Comparison of ENCODE assay signal across 28 cellular contexts in genomic region chr2:18213986-18214385, GRCh38.
"Had no signal": no experiment of that assay in that cellular context is flagged by ENCODE, and none has a peak within 500 bp of the region (broad histone marks: within the 10 kb centered on the region; RNA-seq: fewer than 3 reads in every experiment).

No MANE protein-coding gene starts in this region.

- H3K9me3 ChIP-seq: stomach, suprapubic skin, testis, thoracic aorta, thyroid gland, tibial artery, tibial nerve, transverse colon, upper lobe of left lung, upper lobe of right lung, vagina had no signal

- H3K4me1 Mint-ChIP-seq: stimulated activated effector memory CD8-positive, alpha-beta T cell treated with anti-CD3 and anti-CD28 coated beads, Interleukin-12 subunit alpha, Interleukin-12 subunit beta, amount 100 ng/mL, for 72 hours; stimulated activated memory B cell treated with anti-CD40 and anti-IgM and Interleukin-4, amounts not matched to agents 10 μg/mL and 1 μg/mL and 100 μg/mL, for 72 hours; stimulated activated naive B cell treated with anti-CD40 and anti-IgM and Interleukin-4, amounts not matched to agents 10 μg/mL and 1 μg/mL and 100 μg/mL, for 72 hours; stimulated activated naive CD8-positive, alpha-beta T cell treated with anti-CD3 and anti-CD28 coated beads, Interleukin-15, amount 100 ng/mL, for 72 hours had no signal

- H3K4me1 ChIP-seq: stomach, suprapubic skin, testis, thyroid gland, tibial artery, tibial nerve, transverse colon, upper lobe of left lung, upper lobe of right lung, vagina had no signal

- FAIRE-seq: urothelium cell line had no signal

- DNase-seq: stimulated activated CD4-positive, alpha-beta T cell treated with anti-CD3 and anti-CD28 coated beads, Interleukin-2, amount 100 ng/mL, for 48 hours; stimulated activated CD4-positive, alpha-beta T cell treated with anti-CD3 and anti-CD28 coated beads, Interleukin-4, amount 100 ng/mL, for 1 hour; stimulated activated CD4-positive, alpha-beta T cell treated with anti-CD3 and anti-CD28 coated beads, Interleukin-4, amount 100 ng/mL, for 24 hours; stimulated activated CD4-positive, alpha-beta T cell treated with anti-CD3 and anti-CD28 coated beads, Interleukin-4, amount 100 ng/mL, for 4 hours; stimulated activated CD8-positive, alpha-beta memory T cell treated with anti-CD3 and anti-CD28 coated beads, Interleukin-4, amount 100 ng/mL, for 48 hours; stimulated activated naive B cell treated with anti-CD40 and anti-IgM and Interleukin-4, amounts not matched to agents 10 μg/mL and 1 μg/mL and 100 μg/mL, for 72 hours; stimulated activated naive CD4-positive, alpha-beta T cell; stimulated activated naive CD4-positive, alpha-beta T cell treated with Interleukin-2 at 50 U/mL for 16 hours; stimulated activated naive CD8-positive, alpha-beta T cell treated with anti-CD3 and anti-CD28 coated beads, Interleukin-15, amount 100 ng/mL, for 72 hours; stimulated activated naive CD8-positive, alpha-beta T cell treated with anti-CD3 and anti-CD28 coated beads, Interleukin-15, Interleukin-2, amounts not matched to agents 100 U/mL and 50 U/mL, for 24 hours; stomach; substantia nigra; testis; thyroid gland; tibial artery; transverse colon; trophoblast cell; upper lobe of right lung had no signal

- H3K27me3 Mint-ChIP-seq: stimulated activated naive CD8-positive, alpha-beta T cell treated with anti-CD3 and anti-CD28 coated beads, Interleukin-15, amount 100 ng/mL, for 72 hours; stimulated activated naive CD8-positive, alpha-beta T cell treated with anti-CD3 and anti-CD28 coated beads, Interleukin-15, Interleukin-2, amounts not matched to agents 100 ng/mL and 50 ng/mL, for 24 hours had no signal

- H3K4me3 ChIP-seq: stomach, suprapubic skin, testis, thoracic aorta, thyroid gland, tibial artery, tibial nerve, transverse colon, upper lobe of left lung, upper lobe of right lung, vagina had no signal

- H3K27me3 ChIP-seq: stomach, suprapubic skin, testis, thyroid gland, tibial artery, tibial nerve, transverse colon, upper lobe of left lung, upper lobe of right lung, vagina had no signal

- H3K27ac Mint-ChIP-seq: stimulated activated effector memory CD8-positive, alpha-beta T cell treated with anti-CD3 and anti-CD28 coated beads, Interleukin-12 subunit alpha, Interleukin-12 subunit beta, amount 100 ng/mL, for 72 hours; stimulated activated memory B cell treated with anti-CD40 and anti-IgM and Interleukin-4, amounts not matched to agents 10 μg/mL and 1 μg/mL and 100 μg/mL, for 72 hours; stimulated activated naive B cell treated with anti-CD40 and anti-IgM and Interleukin-4, amounts not matched to agents 10 μg/mL and 1 μg/mL and 100 μg/mL, for 72 hours; stimulated activated naive CD8-positive, alpha-beta T cell treated with anti-CD3 and anti-CD28 coated beads, Interleukin-15, amount 100 ng/mL, for 72 hours; stimulated activated naive CD8-positive, alpha-beta T cell treated with anti-CD3 and anti-CD28 coated beads, Interleukin-15, Interleukin-2, amounts not matched to agents 100 ng/mL and 50 ng/mL, for 24 hours; type B pancreatic cell had no signal

- H3K4me3 Mint-ChIP-seq: stimulated activated effector memory CD8-positive, alpha-beta T cell treated with anti-CD3 and anti-CD28 coated beads, Interleukin-12 subunit alpha, Interleukin-12 subunit beta, amount 100 ng/mL, for 72 hours; stimulated activated memory B cell treated with anti-CD40 and anti-IgM and Interleukin-4, amounts not matched to agents 10 μg/mL and 1 μg/mL and 100 μg/mL, for 72 hours; stimulated activated naive B cell treated with anti-CD40 and anti-IgM and Interleukin-4, amounts not matched to agents 10 μg/mL and 1 μg/mL and 100 μg/mL, for 72 hours; stimulated activated naive CD8-positive, alpha-beta T cell treated with anti-CD3 and anti-CD28 coated beads, Interleukin-15, amount 100 ng/mL, for 72 hours; stimulated activated naive CD8-positive, alpha-beta T cell treated with anti-CD3 and anti-CD28 coated beads, Interleukin-15, Interleukin-2, amounts not matched to agents 100 ng/mL and 50 ng/mL, for 24 hours; type B pancreatic cell had no signal

- H3K36me3 ChIP-seq: stomach, suprapubic skin, thoracic aorta, thyroid gland, tibial artery, tibial nerve, transverse colon, upper lobe of left lung, upper lobe of right lung, vagina had no signal

- H3K27ac ChIP-seq: stomach, suprapubic skin, testis, thoracic aorta, thyroid gland, tibial artery, tibial nerve, transverse colon, upper lobe of left lung, upper lobe of right lung, vagina had no signal

- H3K9me3 Mint-ChIP-seq: stimulated activated memory B cell treated with anti-CD40 and anti-IgM and Interleukin-4, amounts not matched to agents 10 μg/mL and 1 μg/mL and 100 μg/mL, for 72 hours; stimulated activated naive B cell treated with anti-CD40 and anti-IgM and Interleukin-4, amounts not matched to agents 10 μg/mL and 1 μg/mL and 100 μg/mL, for 72 hours; stimulated activated naive CD8-positive, alpha-beta T cell treated with anti-CD3 and anti-CD28 coated beads, Interleukin-15, amount 100 ng/mL, for 72 hours; stimulated activated naive CD8-positive, alpha-beta T cell treated with anti-CD3 and anti-CD28 coated beads, Interleukin-15, Interleukin-2, amounts not matched to agents 100 ng/mL and 50 ng/mL, for 24 hours; type B pancreatic cell had no signal

- ATAC-seq: stimulated activated effector memory CD8-positive, alpha-beta T cell treated with anti-CD3 and anti-CD28 coated beads, Interleukin-12 subunit alpha, Interleukin-12 subunit beta, amount 100 ng/mL, for 72 hours; stimulated activated memory B cell treated with anti-CD40 and anti-IgM and Interleukin-4, amounts not matched to agents 10 μg/mL and 1 μg/mL and 100 μg/mL, for 72 hours; stimulated activated naive B cell treated with anti-CD40 and anti-IgM and Interleukin-4, amounts not matched to agents 10 μg/mL and 1 μg/mL and 100 μg/mL, for 72 hours; stimulated activated naive CD8-positive, alpha-beta T cell treated with anti-CD3 and anti-CD28 coated beads, Interleukin-15, amount 100 ng/mL, for 72 hours; stimulated activated naive CD8-positive, alpha-beta T cell treated with anti-CD3 and anti-CD28 coated beads, Interleukin-15, Interleukin-2, amounts not matched to agents 100 U/mL and 50 U/mL, for 24 hours; upper lobe of right lung had no signal

- H3K36me3 Mint-ChIP-seq: stimulated activated effector memory CD8-positive, alpha-beta T cell treated with anti-CD3 and anti-CD28 coated beads, Interleukin-12 subunit alpha, Interleukin-12 subunit beta, amount 100 ng/mL, for 72 hours; stimulated activated memory B cell treated with anti-CD40 and anti-IgM and Interleukin-4, amounts not matched to agents 10 μg/mL and 1 μg/mL and 100 μg/mL, for 72 hours; stimulated activated naive B cell treated with anti-CD40 and anti-IgM and Interleukin-4, amounts not matched to agents 10 μg/mL and 1 μg/mL and 100 μg/mL, for 72 hours; type B pancreatic cell had no signal
